ENCODE assay signal across 8 cellular contexts in genomic region chr19:29664753-29665214, GRCh38. TPM values are rescaled to one million over a fixed set of nuclear protein-coding genes. Genes with fewer than 3 reads are reported as not detected.
DNase-seq lines count a peak whose midpoint lies in the region; ATAC-seq and TF ChIP-seq lines count a peak whose summit lies in the region.

No MANE protein-coding gene starts in this region.

- H3K4me1 ChIP-seq in CD4-positive, CD25-positive, alpha-beta regulatory T cell (ENCODE audit: control insufficient read depth, insufficient read depth, low read length, poor library complexity, severe bottlenecking): peaks cover 47% of the 10 kb centered on the region

- H3K27ac ChIP-seq in CD4-positive, CD25-positive, alpha-beta regulatory T cell (ENCODE audit: insufficient read depth, low read length, poor library complexity, severe bottlenecking): peak overlapping the region; percentile 94
- H3K27ac ChIP-seq in coronary artery: peak overlapping the region; percentile 95 to 96
- no peak overlapping the region for H3K27ac ChIP-seq in neural cell (ENCODE audit: low read length)

- TF ChIP-seq RAD21 in Ishikawa (IDR thresholded peaks at IDR 0.05; ENCODE audit: low read depth) (no peak; the same call in 1 of the 2 replicates), neural cell (conservative IDR thresholded peaks at IDR 0.05) (no peak)

- H3K9ac ChIP-seq in neural cell (ENCODE audit: low read length): no peak overlapping the region

- peak overlapping the region; percentile 13 for H3K4me3 ChIP-seq in CD4-positive, CD25-positive, alpha-beta regulatory T cell (ENCODE audit: low read depth, low read length)
- H3K4me3 ChIP-seq in coronary artery: peak overlapping the region; percentile 92
- peak overlapping the region; percentile 78 for H3K4me3 ChIP-seq in neural cell (ENCODE audit: low read length)

- TF ChIP-seq CTCF in coronary artery (IDR thresholded peaks at IDR 0.05) (no peak), neural cell (IDR thresholded peaks at IDR 0.05; ENCODE audit: poor library complexity, severe bottlenecking) (peak; percentile 15)

- no peaks in the 10 kb centered on the region for H3F3A ChIP-seq in neural cell (ENCODE audit: insufficient read depth, low read length, poor library complexity, severe bottlenecking)

- no peaks in the 10 kb centered on the region for H4K20me1 ChIP-seq in neural cell (ENCODE audit: insufficient read depth)

- TF ChIP-seq EP300 in Ishikawa (IDR thresholded peaks at IDR 0.05; ENCODE audit: borderline replicate concordance): no peak
- TF ChIP-seq EP300 in neural cell (conservative IDR thresholded peaks at IDR 0.05; ENCODE audit: poor library complexity, severe bottlenecking): no peak

- no peaks in the 10 kb centered on the region for H3K36me3 ChIP-seq in CD4-positive, CD25-positive, alpha-beta regulatory T cell (ENCODE audit: control insufficient read depth, insufficient read depth, low read length)
- H3K36me3 ChIP-seq in neural cell (ENCODE audit: insufficient read depth, low read length): no peaks in the 10 kb centered on the region

- H3K9me2 ChIP-seq in neural cell (ENCODE audit: insufficient read depth, low read length): no peaks in the 10 kb centered on the region

- H3K4me3 Mint-ChIP-seq in CD4-positive, CD25-positive, alpha-beta regulatory T cell: peak overlapping the region; percentile 86 to 88 (median 87)

- H3K4me1 Mint-ChIP-seq in CD4-positive, CD25-positive, alpha-beta regulatory T cell: peaks cover 8 to 62% (median 18%) of the 10 kb centered on the region in 4 donors

- H3K36me3 Mint-ChIP-seq in CD4-positive, CD25-positive, alpha-beta regulatory T cell: peaks cover 8% of the 10 kb centered on the region

- peak overlapping the region; percentile 27 for H2AFZ ChIP-seq in neural cell (ENCODE audit: low read depth, low read length)

- H3K9me3 ChIP-seq in CD4-positive, CD25-positive, alpha-beta regulatory T cell (ENCODE audit: control insufficient read depth in 2 of 2, low read length in 2 of 2): no peaks in the 10 kb centered on the region
- no peaks in the 10 kb centered on the region for H3K9me3 ChIP-seq in neural cell (ENCODE audit: low read length)

- DNase-seq in CD4-positive, CD25-positive, alpha-beta regulatory T cell: no peak
- DNase-seq in coronary artery (ENCODE audit: low spot score) (no peak), NCI-H2227 treated with DMSO at 0.1 percent for 48 hours (lab: John Stamatoyannopoulos, UW) (no peak), hypothalamus (lab: John Stamatoyannopoulos, UW) (no peak)

- no peak for ATAC-seq in CD4-positive, CD25-positive, alpha-beta regulatory T cell (ENCODE audit: low read depth in 2 of 2)
- no peak for ATAC-seq in HG03280 (IDR thresholded peaks at IDR 0.05; ENCODE audit: unreplicated experiment)
- ATAC-seq in GM21529 (IDR thresholded peaks at IDR 0.05; ENCODE audit: unreplicated experiment): no peak

- H3K4me2 ChIP-seq in neural cell (ENCODE audit: low read length): peak overlapping the region; percentile 30

- no peaks in the 10 kb centered on the region for H3K79me2 ChIP-seq in neural cell (replicated peaks; ENCODE audit: insufficient read depth, low read length)

- H3K27me3 Mint-ChIP-seq in CD4-positive, CD25-positive, alpha-beta regulatory T cell: no peaks in the 10 kb centered on the region

- no peaks in the 10 kb centered on the region for H3K9me3 Mint-ChIP-seq in CD4-positive, CD25-positive, alpha-beta regulatory T cell

- H3K27ac Mint-ChIP-seq in CD4-positive, CD25-positive, alpha-beta regulatory T cell: peak overlapping the region; percentile 52 to 79 (median 72)

- no peaks in the 10 kb centered on the region for H3K27me3 ChIP-seq in CD4-positive, CD25-positive, alpha-beta regulatory T cell (ENCODE audit: control insufficient read depth, insufficient read depth, low read length)
- H3K27me3 ChIP-seq in neural cell (ENCODE audit: insufficient read depth, low read depth, low read length): peaks cover 26% of the 10 kb centered on the region

TF ChIP-seq in Ishikawa, 13 proteins besides CTCF, POLR2A, EP300 and RAD21:
- TF ChIP-seq USF1 (IDR thresholded peaks at IDR 0.05) (no peak), ZBTB7A (IDR thresholded peaks at IDR 0.05; ENCODE audit: low read depth) (0 out of 2 replicates have a peak, but pooled peaks have one; percentile 49)

TF ChIP-seq in neural cell, 6 proteins besides CTCF, POLR2A, EP300 and RAD21:
- TF ChIP-seq REST (IDR thresholded peaks at IDR 0.05; ENCODE audit: borderline replicate concordance): no peak
- no peak for TF ChIP-seq EZH2 (IDR thresholded peaks at IDR 0.05; ENCODE audit: borderline replicate concordance, insufficient read depth, low read length, poor library complexity, severe bottlenecking)
- TF ChIP-seq MXI1 (conservative IDR thresholded peaks at IDR 0.05; ENCODE audit: poor library complexity, severe bottlenecking): no peak
- TF ChIP-seq TAF1 (IDR thresholded peaks at IDR 0.05; ENCODE audit: low read depth): no peak
- TF ChIP-seq SMC3 (conservative IDR thresholded peaks at IDR 0.05; ENCODE audit: poor library complexity): no peak
- TF ChIP-seq POLR2AphosphoS5 (IDR thresholded peaks at IDR 0.05): no peak
TF ChIP-seq in neural cell: peak in this region for 0.

RNA-seq across cellular contexts. Expression of gene PLEKHF1, which starts 0.5 kb away (rescaled TPM):
- total RNA-seq in CD4-positive, CD25-positive, alpha-beta regulatory T cell: 21.0 TPM
- 10 to 100 TPM; 23.5 to 49.3 (median 35.2) TPM for polyA plus RNA-seq in CD4-positive, CD25-positive, alpha-beta regulatory T cell
- not detected in 2 replicates for polyA plus RNA-seq in neural cell
- polyA minus RNA-seq in neural cell: not detected in 2 replicates

RNA-seq across cellular contexts. Expression of gene C19orf12, which starts 50.3 kb away (rescaled TPM):
- total RNA-seq in CD4-positive, CD25-positive, alpha-beta regulatory T cell: 22.8 TPM
- polyA plus RNA-seq in CD4-positive, CD25-positive, alpha-beta regulatory T cell: 10 to 100 TPM; 28.3 to 33.7 (median 31.0) TPM
- 77.0 and 83.8 TPM in 2 replicates for polyA plus RNA-seq in neural cell
- polyA minus RNA-seq in neural cell: 57.2 and 60.9 TPM in 2 replicates

RNA-seq across cellular contexts. Expression of gene POP4, which starts 58.7 kb away (rescaled TPM):
- total RNA-seq in CD4-positive, CD25-positive, alpha-beta regulatory T cell: 64.3 TPM
- 100 to 1,000 TPM; 162 to 202 (median 190) TPM for polyA plus RNA-seq in CD4-positive, CD25-positive, alpha-beta regulatory T cell
- 95.2 and 101 TPM in 2 replicates for polyA plus RNA-seq in neural cell
- polyA minus RNA-seq in neural cell: 61.4 and 64.8 TPM in 2 replicates

Comparison
In these comparisons a context has a peak if more than half of its experiments do, and no peak if none do; other contexts are left out.
1. H3K4me3 ChIP-seq: peak in every context shown above with its lines; median percentile 92 in coronary artery; 78 in neural cell; 13 in CD4-positive, CD25-positive, alpha-beta regulatory T cell.
2. RNA of gene PLEKHF1, which starts 0.5 kb away (polyA plus RNA-seq): 23.5 to 49.3 TPM in CD4-positive, CD25-positive, alpha-beta regulatory T cell; not detected in neural cell; every median in the first group is over 10 times any median in the second.